Comparison of ENCODE assay signal across 9 cellular contexts in genomic region chr7:48085433-48085791, GRCh38. TPM values are rescaled to one million over a fixed set of nuclear protein-coding genes. Genes with fewer than 3 reads are reported as not detected.
DNase-seq lines count a peak whose midpoint lies in the region; ATAC-seq and TF ChIP-seq lines count a peak whose summit lies in the region.
"Had no signal": no experiment of that assay in that cellular context is flagged by ENCODE, and none has a peak within 500 bp of the region (broad histone marks: within the 10 kb centered on the region; RNA-seq: fewer than 3 reads in every experiment).

No MANE protein-coding gene starts in this region.

- peaks cover 2 to 68% (median 48%) of the 10 kb centered on the region in 9 donors for H3K4me1 ChIP-seq in heart right ventricle
- peaks cover 0 to 52% (median 13%) of the 10 kb centered on the region in 4 donors for H3K4me1 ChIP-seq in Peyer's patch
- peaks cover 28% of the 10 kb centered on the region for H3K4me1 ChIP-seq in fibroblast of lung (ENCODE audit: control insufficient read depth, extremely low read depth, insufficient read depth, low read length)
- peaks cover 13 to 63% (median 29%) of the 10 kb centered on the region in 4 donors for H3K4me1 ChIP-seq in transverse colon

- ATAC-seq in heart right ventricle (no peak), Right ventricle myocardium inferior (no peak), GM19035 (IDR thresholded peaks at IDR 0.05; ENCODE audit: unreplicated experiment) (no peak)

- H4K20me1 ChIP-seq in fibroblast of lung (ENCODE audit: control insufficient read depth, extremely low read depth, insufficient read depth, low read length): no peaks in the 10 kb centered on the region

- H3K27me3 ChIP-seq in heart right ventricle: no peaks in the 10 kb centered on the region
- no peaks in the 10 kb centered on the region for H3K27me3 ChIP-seq in Peyer's patch
- no peaks in the 10 kb centered on the region for H3K27me3 ChIP-seq in fibroblast of lung (ENCODE audit: control insufficient read depth, insufficient read depth, low read length)
- no peaks in the 10 kb centered on the region for H3K27me3 ChIP-seq in transverse colon

- DNase-seq in heart right ventricle (no peak), Right ventricle myocardium inferior (ENCODE audit: missing footprints) (no peak), Peyer's patch (no peak), fibroblast of lung (ENCODE audit: low read depth in 2 of 2) (peak in 1 of 2 donors; percentile 24), transverse colon (no peak), GM13976 (ENCODE audit: low spot score) (no peak), NK-92 (lab: John Stamatoyannopoulos, UW; ENCODE audit: unreplicated experiment) (no peak)
- DNase-seq: DMS 273 treated with DMSO at 0.1 percent for 48 hours had no signal

- H3K4me2 ChIP-seq in fibroblast of lung (ENCODE audit: extremely low read depth, insufficient read depth, low read length): peak overlapping the region; percentile 27

- H3K27ac ChIP-seq in heart right ventricle (peak overlapping the region in 6 of 10 donors; percentile 3 to 97 (median 16)), Peyer's patch (peak overlapping the region; percentile 52 to 63 (median 60)), fibroblast of lung (ENCODE audit: insufficient read depth, low read length) (no peak overlapping the region), transverse colon (peak overlapping the region; percentile 37 to 70 (median 66))

- TF ChIP-seq POLR2A in Peyer's patch (IDR thresholded peaks at IDR 0.05) (no peak), transverse colon (IDR thresholded peaks at IDR 0.05) (no peak)

- 94 to 100% methylated on average over 1 of the region's 1 CpG for WGBS in heart right ventricle, 2 donors
- WGBS in transverse colon (ENCODE audit: low coverage in 1 of 2), 2 donors: 75 to 92% methylated on average over 1 of the region's 1 CpG

- no peak for TF ChIP-seq CTCF in heart right ventricle (IDR thresholded peaks at IDR 0.05)
- TF ChIP-seq CTCF in Peyer's patch (IDR thresholded peaks at IDR 0.05): no peak
- no peak for TF ChIP-seq CTCF in fibroblast of lung (conservative IDR thresholded peaks at IDR 0.05 in 1 of 2, IDR thresholded peaks at IDR 0.05 in 1 of 2; ENCODE audit: low read depth in 1 of 2, low read length in 2 of 2)
- no peak for TF ChIP-seq CTCF in transverse colon (IDR thresholded peaks at IDR 0.05)
- no peak for TF ChIP-seq CTCF in GM13976 (IDR thresholded peaks at IDR 0.05; ENCODE audit: borderline replicate concordance, control extremely low read depth, extremely low read depth, insufficient read depth, missing control alignments)

- in situ Hi-C loops in transverse colon (cut with MboI; ENCODE audit: low pct_ligation_motif_present in 1 of 4, low pct_unique_long_range_greater_than_20kb in 1 of 4, low sequenced_read_pairs in 3 of 4) (no loop called here), GM13976 (cut with MboI; ENCODE audit: low sequenced_read_pairs, unreplicated experiment) (loop anchor here (25.0 kb wide), 1 partner anchor 177 kb away; no protein-coding TSS in a partner anchor)

- H3K9ac ChIP-seq in fibroblast of lung (ENCODE audit: insufficient read depth, low read length): no peak overlapping the region

- TF ChIP-seq EP300 in transverse colon (IDR thresholded peaks at IDR 0.05; ENCODE audit: low read depth): no peak

- H3K9me3 ChIP-seq in heart right ventricle: no peaks in the 10 kb centered on the region
- no peaks in the 10 kb centered on the region for H3K9me3 ChIP-seq in Peyer's patch
- H3K9me3 ChIP-seq in fibroblast of lung (ENCODE audit: control insufficient read depth, insufficient read depth, low read depth, low read length): no peaks in the 10 kb centered on the region
- no peaks in the 10 kb centered on the region for H3K9me3 ChIP-seq in transverse colon

- H3K4me3 ChIP-seq in heart right ventricle: no peak overlapping the region
- H3K4me3 ChIP-seq in Peyer's patch: no peak overlapping the region
- H3K4me3 ChIP-seq in fibroblast of lung (replicated peaks in 1 of 4; ENCODE audit: control extremely low read depth in 1 of 4, insufficient read depth in 1 of 4, low read depth in 3 of 4, low read length in 4 of 4): no peak overlapping the region
- H3K4me3 ChIP-seq in transverse colon: no peak overlapping the region

- H2AFZ ChIP-seq in fibroblast of lung (ENCODE audit: low read length): no peak overlapping the region

- intact Hi-C loops in heart right ventricle (cut with DNase I) (loop anchor here in 4 of 10 donors (5.0 kb wide), 4 partner anchors 48 to 108 kb away; partner anchors contain the start of genes C7orf57 (in 2 of the 4) and HUS1 (in 2 of the 4)), Right ventricle myocardium inferior (cut with DNase I) (loop anchor here (5.0 kb wide), 2 partner anchors 93 to 108 kb away; partner anchors contain the start of gene HUS1), transverse colon (cut with DNase I; ENCODE audit: low total_unique reads) (no loop called here)

- H3K79me2 ChIP-seq in fibroblast of lung (ENCODE audit: control insufficient read depth, insufficient read depth, low read length): no peaks in the 10 kb centered on the region

- peaks cover 0 to 2% (median 0%) of the 10 kb centered on the region in 9 donors for H3K36me3 ChIP-seq in heart right ventricle
- H3K36me3 ChIP-seq in Peyer's patch: no peaks in the 10 kb centered on the region
- no peaks in the 10 kb centered on the region for H3K36me3 ChIP-seq in fibroblast of lung (ENCODE audit: control insufficient read depth, insufficient read depth, low read length)
- H3K36me3 ChIP-seq in transverse colon: no peaks in the 10 kb centered on the region

RNA-seq across cellular contexts. Expression of gene UPP1, which starts 3.7 kb away (rescaled TPM):
- total RNA-seq in heart right ventricle: 10 to 100 TPM; 14.4 to 26.6 (median 17.4) TPM
- 10 to 100 TPM; 27.5 to 54.5 TPM for polyA plus RNA-seq in heart right ventricle
- total RNA-seq in Right ventricle myocardium inferior: 20.9 TPM
- 10 to 100 TPM; 15.4 to 24.0 (median 16.4) TPM for total RNA-seq in Peyer's patch
- 9.0 and 11.7 TPM in 2 replicates for total RNA-seq in fibroblast of lung
- 9.4 and 11.7 TPM in 2 replicates for polyA plus RNA-seq in fibroblast of lung
- polyA plus RNA-seq in fibroblast of lung (2012): 14.5 and 17.2 TPM in 2 replicates
- polyA minus RNA-seq in fibroblast of lung (ENCODE audit: low replicate concordance): 6.5 and 10.6 TPM in 2 replicates
- total RNA-seq in transverse colon: 10 to 100 TPM; 31.3 to 46.8 (median 39.3) TPM

RNA-seq across cellular contexts. Expression of gene C7orf57, which starts 50.1 kb away (rescaled TPM):
- under 1 TPM in 1 of 10 donors, not detected in 9; 0.24 TPM for total RNA-seq in heart right ventricle
- polyA plus RNA-seq in heart right ventricle: not detected
- not detected for total RNA-seq in Right ventricle myocardium inferior
- not detected for total RNA-seq in Peyer's patch
- not detected in 2 replicates for total RNA-seq in fibroblast of lung
- not detected in 2 replicates for polyA plus RNA-seq in fibroblast of lung
- not detected in 2 replicates for polyA plus RNA-seq in fibroblast of lung (2012)
- not detected in 2 replicates for polyA minus RNA-seq in fibroblast of lung (ENCODE audit: low replicate concordance)
- total RNA-seq in transverse colon: not detected

RNA-seq across cellular contexts. Expression of gene SUN3, which starts 56.5 kb away (rescaled TPM):
- total RNA-seq in heart right ventricle (not detected), Right ventricle myocardium inferior (not detected), Peyer's patch (not detected), fibroblast of lung (not detected in 2 replicates), transverse colon (not detected)
- polyA plus RNA-seq in heart right ventricle (not detected), fibroblast of lung (not detected in 2 replicates)
- polyA plus RNA-seq in fibroblast of lung (2012): not detected in 2 replicates
- not detected in 2 replicates for polyA minus RNA-seq in fibroblast of lung (ENCODE audit: low replicate concordance)
